Comparison of ENCODE assay signal across 15 cellular contexts in genomic region chrX:41906515-41907165, GRCh38. TPM values are rescaled to one million over a fixed set of nuclear protein-coding genes. Genes with fewer than 3 reads are reported as not detected.
DNase-seq lines count a peak whose midpoint lies in the region; ATAC-seq and TF ChIP-seq lines count a peak whose summit lies in the region.
"Had no signal": no experiment of that assay in that cellular context is flagged by ENCODE, and none has a peak within 500 bp of the region (broad histone marks: within the 10 kb centered on the region; RNA-seq: fewer than 3 reads in every experiment).

No MANE protein-coding gene starts in this region.

- H3F3A ChIP-seq in PC-9 (ENCODE audit: insufficient read depth, low read depth) = peaks cover 8% of the 10 kb centered on the region; the same call in 1 of the 2 replicates

- CTCF ChIA-PET in PC-9 (lab: Charles Lee) = interaction anchor here (0.7 kb wide), 1 partner anchor 1427 kb away, joined by 3 read pairs; no protein-coding TSS in a partner anchor

- no peaks in the 10 kb centered on the region for H3K36me3 ChIP-seq in PC-9 (ENCODE audit: low read depth)

- H3K27ac Mint-ChIP-seq in activated naive CD4-positive, alpha-beta T cell treated with anti-CD3 and anti-CD28 coated beads, Interleukin-2, amount 50 U/mL, for 24 hours = no peak overlapping the region
- H3K27ac Mint-ChIP-seq in effector memory CD8-positive, alpha-beta T cell = peak overlapping the region in 1 of 2 donors; percentile 20
- H3K27ac Mint-ChIP-seq in stimulated activated effector memory CD8-positive, alpha-beta T cell treated with anti-CD3 and anti-CD28 coated beads, Interleukin-12 subunit alpha, Interleukin-12 subunit beta, amount 100 ng/mL, for 72 hours = peak overlapping the region; percentile 48
- H3K27ac Mint-ChIP-seq: activated B cell treated with CpG ODN at 0.5 μM for 24 hours; B cell; stimulated activated naive B cell treated with anti-CD40 and anti-IgM and Interleukin-4, amounts not matched to agents 10 μg/mL and 1 μg/mL and 100 μg/mL, for 72 hours had no signal

- H3K4me2 ChIP-seq in PC-9 = peak overlapping the region; percentile 55

- no peaks in the 10 kb centered on the region for H3K27me3 Mint-ChIP-seq in activated naive CD4-positive, alpha-beta T cell treated with anti-CD3 and anti-CD28 coated beads, Interleukin-2, amount 50 U/mL, for 24 hours
- H3K27me3 Mint-ChIP-seq in effector memory CD8-positive, alpha-beta T cell = no peaks in the 10 kb centered on the region
- H3K27me3 Mint-ChIP-seq: activated B cell treated with CpG ODN at 0.5 μM for 24 hours; B cell; stimulated activated naive B cell treated with anti-CD40 and anti-IgM and Interleukin-4, amounts not matched to agents 10 μg/mL and 1 μg/mL and 100 μg/mL, for 72 hours had no signal

- H3K79me2 ChIP-seq in PC-9 (ENCODE audit: low read depth) = peaks cover 44% of the 10 kb centered on the region; the same call in 1 of the 2 replicates

- POLR2A ChIA-PET in PC-9 (lab: Charles Lee; ENCODE audit: unreplicated experiment) = no interaction called here

- H2AFZ ChIP-seq in PC-9 = no peak overlapping the region

- H3K4me3 Mint-ChIP-seq in activated naive CD4-positive, alpha-beta T cell treated with anti-CD3 and anti-CD28 coated beads, Interleukin-2, amount 50 U/mL, for 24 hours = peak overlapping the region; percentile 49
- no peak overlapping the region for H3K4me3 Mint-ChIP-seq in effector memory CD8-positive, alpha-beta T cell
- H3K4me3 Mint-ChIP-seq in stimulated activated effector memory CD8-positive, alpha-beta T cell treated with anti-CD3 and anti-CD28 coated beads, Interleukin-12 subunit alpha, Interleukin-12 subunit beta, amount 100 ng/mL, for 72 hours = no peak overlapping the region
- H3K4me3 Mint-ChIP-seq: activated B cell treated with CpG ODN at 0.5 μM for 24 hours; B cell; stimulated activated naive B cell treated with anti-CD40 and anti-IgM and Interleukin-4, amounts not matched to agents 10 μg/mL and 1 μg/mL and 100 μg/mL, for 72 hours had no signal

- H4K20me1 ChIP-seq in PC-9 (ENCODE audit: insufficient read depth) = no peaks in the 10 kb centered on the region

- H3K4me3 ChIP-seq in PC-9 = peak overlapping the region; percentile 14; the same call in 1 of the 2 replicates
- H3K4me3 ChIP-seq: coronary artery had no signal

- no peaks in the 10 kb centered on the region for H3K27me3 ChIP-seq in PC-9 (ENCODE audit: insufficient read depth, low read depth)

- intact Hi-C loops in PC-9 (cut with micrococcal nuclease; ENCODE audit: unreplicated experiment) = no loop called here

- H3K36me3 Mint-ChIP-seq in activated naive CD4-positive, alpha-beta T cell treated with anti-CD3 and anti-CD28 coated beads, Interleukin-2, amount 50 U/mL, for 24 hours = peaks cover 17% of the 10 kb centered on the region
- H3K36me3 Mint-ChIP-seq in effector memory CD8-positive, alpha-beta T cell (ENCODE audit: insufficient read depth) = peaks cover 5% of the 10 kb centered on the region
- peaks cover 5% of the 10 kb centered on the region for H3K36me3 Mint-ChIP-seq in stimulated activated effector memory CD8-positive, alpha-beta T cell treated with anti-CD3 and anti-CD28 coated beads, Interleukin-12 subunit alpha, Interleukin-12 subunit beta, amount 100 ng/mL, for 72 hours

- no TSS peak for BruUV-seq in PC-9 (replicated peaks; lab: Mats Ljungman, UMichigan)

- peaks cover 48% of the 10 kb centered on the region for H3K4me1 Mint-ChIP-seq in activated naive CD4-positive, alpha-beta T cell treated with anti-CD3 and anti-CD28 coated beads, Interleukin-2, amount 50 U/mL, for 24 hours
- peaks cover 31 to 50% of the 10 kb centered on the region in 2 donors for H3K4me1 Mint-ChIP-seq in effector memory CD8-positive, alpha-beta T cell (ENCODE audit: low read depth in 2 of 2)
- peaks cover 40% of the 10 kb centered on the region for H3K4me1 Mint-ChIP-seq in stimulated activated effector memory CD8-positive, alpha-beta T cell treated with anti-CD3 and anti-CD28 coated beads, Interleukin-12 subunit alpha, Interleukin-12 subunit beta, amount 100 ng/mL, for 72 hours

- H3K9me3 Mint-ChIP-seq in activated naive CD4-positive, alpha-beta T cell treated with anti-CD3 and anti-CD28 coated beads, Interleukin-2, amount 50 U/mL, for 24 hours = no peaks in the 10 kb centered on the region
- no peaks in the 10 kb centered on the region for H3K9me3 Mint-ChIP-seq in effector memory CD8-positive, alpha-beta T cell
- H3K9me3 Mint-ChIP-seq in stimulated activated effector memory CD8-positive, alpha-beta T cell treated with anti-CD3 and anti-CD28 coated beads, Interleukin-12 subunit alpha, Interleukin-12 subunit beta, amount 100 ng/mL, for 72 hours = no peaks in the 10 kb centered on the region
- H3K9me3 Mint-ChIP-seq: activated B cell treated with CpG ODN at 0.5 μM for 24 hours; stimulated activated naive B cell treated with anti-CD40 and anti-IgM and Interleukin-4, amounts not matched to agents 10 μg/mL and 1 μg/mL and 100 μg/mL, for 72 hours had no signal

- peak; percentile 43 for ATAC-seq in effector memory CD8-positive, alpha-beta T cell (replicated peaks)
- ATAC-seq in stimulated activated effector memory CD8-positive, alpha-beta T cell treated with anti-CD3 and anti-CD28 coated beads, Interleukin-12 subunit alpha, Interleukin-12 subunit beta, amount 100 ng/mL, for 72 hours = peak; percentile 88
- ATAC-seq in HG03039 (IDR thresholded peaks at IDR 0.05; ENCODE audit: unreplicated experiment) = no peak

- no peaks in the 10 kb centered on the region for H3K9me2 ChIP-seq in PC-9 (ENCODE audit: insufficient read depth)

- H3K9me3 ChIP-seq in PC-9 (ENCODE audit: insufficient read depth, low read depth) = no peaks in the 10 kb centered on the region

- H3K4me1 ChIP-seq in PC-9 (replicated peaks; ENCODE audit: insufficient read depth) = peaks cover 21% of the 10 kb centered on the region

- no peak for TF ChIP-seq CTCF in PC-9 (conservative IDR thresholded peaks at IDR 0.05)

- DNase-seq in activated naive CD4-positive, alpha-beta T cell (lab: John Stamatoyannopoulos, UW) = no peak
- DNase-seq in PC-9 (peak; percentile 4 to 71), NCI-H446 treated with DMSO at 0.1 percent for 48 hours (lab: John Stamatoyannopoulos, UW) (no peak), D341Med (ENCODE audit: low spot score) (no peak)
- DNase-seq in effector memory CD8-positive, alpha-beta T cell = no peak
- DNase-seq in stimulated activated effector memory CD8-positive, alpha-beta T cell treated with anti-CD3 and anti-CD28 coated beads, Interleukin-12 subunit alpha, Interleukin-12 subunit beta, amount 100 ng/mL, for 72 hours (ENCODE audit: low spot score in 2 of 2) = no peak
- DNase-seq: activated B cell treated with CpG ODN at 0.5 μM for 24 hours; NCI-H2107; NK-92 treated with Interleukin-12 subunit alpha and Interleukin-12 subunit beta, amount 100 ng/mL, for 24 hours; stimulated activated naive B cell treated with anti-CD40 and anti-IgM and Interleukin-4, amounts not matched to agents 10 μg/mL and 1 μg/mL and 100 μg/mL, for 72 hours had no signal

- H3K27ac ChIP-seq in PC-9 = peak overlapping the region; percentile 90
- H3K27ac ChIP-seq: coronary artery, HL-60 had no signal

RNA-seq across cellular contexts. Expression of gene CASK, which starts 16.7 kb away (rescaled TPM):
- total RNA-seq in PC-9 (2021) = 25.9 and 29.4 TPM in 2 replicates

Comparison
In these comparisons a context has a peak if more than half of its experiments do, and no peak if none do; other contexts are left out.
1. DNase-seq: peak in PC-9 (2 of 2); none in activated naive CD4-positive, alpha-beta T cell (0 of 4), effector memory CD8-positive, alpha-beta T cell (0 of 3), stimulated activated effector memory CD8-positive, alpha-beta T cell treated with anti-CD3 and anti-CD28 coated beads, Interleukin-12 subunit alpha, Interleukin-12 subunit beta, amount 100 ng/mL, for 72 hours (0 of 2), NCI-H446 treated with DMSO at 0.1 percent for 48 hours (single experiment) and D341Med (single experiment).